Comparison of ENCODE assay signal across 10 cellular contexts in the genomic region with DNA sequence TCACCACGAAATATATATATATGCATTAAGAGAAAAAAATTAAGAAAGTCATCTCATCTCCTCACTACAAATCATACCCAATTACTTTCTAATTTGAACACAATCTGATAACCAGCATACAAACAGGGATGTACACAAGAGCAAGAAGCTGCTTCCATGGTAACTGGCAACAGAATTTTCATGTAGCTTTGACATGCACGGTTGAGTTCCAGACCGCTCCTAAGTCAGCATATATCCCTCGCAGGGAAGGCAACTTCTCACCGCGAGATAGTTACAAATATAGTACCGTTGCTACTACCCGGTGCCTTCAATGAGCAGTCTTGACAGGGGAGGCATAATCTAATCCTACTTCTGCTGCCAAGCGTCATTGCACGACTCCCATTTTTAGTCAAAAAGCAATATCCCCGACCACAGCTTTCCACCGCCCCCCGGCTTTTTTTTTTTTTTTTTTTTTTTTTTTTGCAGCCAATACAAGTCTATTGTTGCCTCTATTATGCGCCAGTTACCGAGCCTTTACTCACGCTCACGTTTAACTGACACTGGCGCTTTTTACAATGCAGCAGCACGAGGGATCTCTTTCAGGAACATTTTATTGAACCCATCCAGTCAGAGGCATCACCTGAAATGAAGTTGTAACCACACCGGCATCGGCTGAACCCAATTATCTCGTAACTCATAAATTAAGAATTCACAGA. TPM values are rescaled to one million over a fixed set of nuclear protein-coding genes. Genes with fewer than 3 reads are reported as not detected.
DNase-seq lines count a peak whose midpoint lies in the region; ATAC-seq and TF ChIP-seq lines count a peak whose summit lies in the region.
"Had no signal": no experiment of that assay in that cellular context is flagged by ENCODE, and none has a peak within 500 bp of the region (broad histone marks: within the 10 kb centered on the region; RNA-seq: fewer than 3 reads in every experiment).

No MANE protein-coding gene starts in this region.

- ATAC-seq in CD8-positive, alpha-beta T cell = no peak
- no peak for ATAC-seq in CD4-positive, alpha-beta T cell (ENCODE audit: poor library complexity)
- ATAC-seq in GM21390 (IDR thresholded peaks at IDR 0.05; ENCODE audit: unreplicated experiment) (no peak), HG02938 (IDR thresholded peaks at IDR 0.05; ENCODE audit: unreplicated experiment) (no peak)

- no peak overlapping the region for H3K27ac Mint-ChIP-seq in CD8-positive, alpha-beta T cell
- no peak overlapping the region for H3K27ac Mint-ChIP-seq in CD4-positive, alpha-beta T cell

- peak overlapping the region; percentile 31 for H3K4me3 ChIP-seq in CD8-positive, alpha-beta T cell (ENCODE audit: low read depth, low read length)

- CTCF ChIA-PET in CD8-positive, alpha-beta T cell (lab: Charles Lee) = no interaction called here
- CTCF ChIA-PET in HEK293T (lab: Yijun Ruan, JAX) = interaction anchor here (0.6 to 1.6 kb wide), 2 partner anchors 169 to 718 kb away, joined by 3 to 4 read pairs; no protein-coding TSS in a partner anchor
- CTCF ChIA-PET in CD4-positive, alpha-beta T cell (lab: Charles Lee) = no interaction called here

- POLR2A ChIA-PET in CD8-positive, alpha-beta T cell (lab: Charles Lee) = no interaction called here
- POLR2A ChIA-PET in HEK293T (lab: Yijun Ruan, JAX) = no interaction called here
- POLR2A ChIA-PET in CD4-positive, alpha-beta T cell (lab: Charles Lee) = interaction anchor here (1.1 kb wide), 1 partner anchor 25 kb away, joined by 3 read pairs; no protein-coding TSS in a partner anchor

- intact Hi-C loops in CD8-positive, alpha-beta T cell (cut with DNase I, micrococcal nuclease) = no loop called here
- intact Hi-C loops in CD4-positive, alpha-beta T cell (cut with DNase I, micrococcal nuclease) = no loop called here

- H3K4me1 ChIP-seq in CD8-positive, alpha-beta T cell (ENCODE audit: insufficient read depth, low read length) = peaks cover 17% of the 10 kb centered on the region

- H3K4me3 Mint-ChIP-seq in CD8-positive, alpha-beta T cell = no peak overlapping the region
- no peak overlapping the region for H3K4me3 Mint-ChIP-seq in CD4-positive, alpha-beta T cell
- H3K4me3 Mint-ChIP-seq: central memory CD8-positive, alpha-beta T cell had no signal

- H3K4me1 Mint-ChIP-seq in CD8-positive, alpha-beta T cell (ENCODE audit: low read depth) = peaks cover 12% of the 10 kb centered on the region
- H3K4me1 Mint-ChIP-seq in CD4-positive, alpha-beta T cell (ENCODE audit: low read depth) = peaks cover 6% of the 10 kb centered on the region

- no peaks in the 10 kb centered on the region for H3K36me3 ChIP-seq in CD8-positive, alpha-beta T cell (ENCODE audit: insufficient read depth, low read length)

- no peak overlapping the region for H3K27ac ChIP-seq in CD8-positive, alpha-beta T cell (ENCODE audit: low read depth, low read length)
- H3K27ac ChIP-seq in CD4-positive, alpha-beta T cell (ENCODE audit: low read depth, low read length) = no peak overlapping the region
- H3K27ac ChIP-seq: HL-60 had no signal

- DNase-seq in CD8-positive, alpha-beta T cell = no peak
- DNase-seq in HEK293T (ENCODE audit: extremely low spot score) (no peak), amniotic epithelial cell (ENCODE audit: low read depth) (peak; percentile 42), medulla oblongata (ENCODE audit: extremely low spot score) (peak; percentile 58), dedifferentiated amniotic fluid mesenchymal stem cell (ENCODE audit: extremely low spot score) (no peak)
- DNase-seq in CD4-positive, alpha-beta T cell = no peak

- H3K9me3 Mint-ChIP-seq in CD8-positive, alpha-beta T cell = no peaks in the 10 kb centered on the region
- H3K9me3 Mint-ChIP-seq in CD4-positive, alpha-beta T cell = no peaks in the 10 kb centered on the region
- H3K9me3 Mint-ChIP-seq: central memory CD8-positive, alpha-beta T cell had no signal

- TF ChIP-seq CTCF in CD8-positive, alpha-beta T cell (IDR thresholded peaks at IDR 0.05) = no peak
- no peak for TF ChIP-seq CTCF in CD4-positive, alpha-beta T cell (IDR thresholded peaks at IDR 0.05)

- peaks cover 27% of the 10 kb centered on the region for H3K27me3 Mint-ChIP-seq in CD8-positive, alpha-beta T cell (ENCODE audit: low read depth)
- H3K27me3 Mint-ChIP-seq in CD4-positive, alpha-beta T cell = peaks cover 37% of the 10 kb centered on the region

- peaks cover 18% of the 10 kb centered on the region for H3K27me3 ChIP-seq in CD8-positive, alpha-beta T cell (ENCODE audit: insufficient read depth, low read length)
- H3K27me3 ChIP-seq in CD4-positive, alpha-beta T cell (ENCODE audit: control insufficient read depth, insufficient read depth, low read length) = peaks cover 87% of the 10 kb centered on the region

- no peaks in the 10 kb centered on the region for H3K36me3 Mint-ChIP-seq in CD8-positive, alpha-beta T cell
- no peaks in the 10 kb centered on the region for H3K36me3 Mint-ChIP-seq in CD4-positive, alpha-beta T cell (ENCODE audit: low read depth)

- H3K9me3 ChIP-seq in CD8-positive, alpha-beta T cell (ENCODE audit: low read length) = no peaks in the 10 kb centered on the region
- H3K9me3 ChIP-seq in CD4-positive, alpha-beta T cell (ENCODE audit: control insufficient read depth, low read length) = no peaks in the 10 kb centered on the region

TF ChIP-seq in HEK293T, 16 proteins besides CTCF, POLR2A, EP300 and RAD21:
- TF ChIP-seq L3MBTL2 (conservative IDR thresholded peaks at IDR 0.05) (peak; percentile 28; the same call in 1 of the 2 replicates), NFRKB (IDR thresholded peaks at IDR 0.05) (no peak), PKNOX1 (IDR thresholded peaks at IDR 0.05) (0 out of 2 replicates have a peak, but pooled peaks have one; percentile 10), ZNF384 (IDR thresholded peaks at IDR 0.05) (peak; percentile 64)

RNA-seq across cellular contexts. Expression of gene CADM1, which starts 2.2 kb away (rescaled TPM):
- under 1 TPM; 0.69 to 0.92 TPM for total RNA-seq in CD8-positive, alpha-beta T cell
- total RNA-seq in CD4-positive, alpha-beta T cell = 1 to 10 TPM; 1.1 to 1.4 TPM

Comparison
In these comparisons a context has a peak if more than half of its experiments do, and no peak if none do; other contexts are left out.
1. DNase-seq: peak in amniotic epithelial cell (single experiment) and medulla oblongata (single experiment); none in CD8-positive, alpha-beta T cell (0 of 7), HEK293T (single experiment), CD4-positive, alpha-beta T cell (0 of 10) and dedifferentiated amniotic fluid mesenchymal stem cell (single experiment).